Comparison of ENCODE assay signal across 8 cellular contexts in genomic region chr22:46054091-46054877, GRCh38.
DNase-seq lines count a peak whose midpoint lies in the region; ATAC-seq and TF ChIP-seq lines count a peak whose summit lies in the region.

No MANE protein-coding gene starts in this region.

- no peak for TF ChIP-seq CTCF in AG04450 (IDR thresholded peaks at IDR 0.05; ENCODE audit: low read depth, low read length)

- no peaks in the 10 kb centered on the region for H3K9me3 ChIP-seq in AG04450 (ENCODE audit: control insufficient read depth, insufficient read depth, low read length)

- POLR2A ChIA-PET in AG04450 (lab: Yijun Ruan, JAX) = interaction anchor here (0.6 to 2.1 kb wide), 3 partner anchors 15 to 191 kb away, joined by 3 to 6 read pairs (median 4); no protein-coding TSS in a partner anchor

- DNase-seq in AG04450 (ENCODE audit: low read depth, low spot score) (no peak), SHP77 treated with DMSO at 0.1 percent for 48 hours (lab: John Stamatoyannopoulos, UW) (peak; percentile 25), caudate nucleus (lab: John Stamatoyannopoulos, UW) (peak in 39 of 61 donors; percentile 66 to 94 (median 84)), kidney tubule cell (ENCODE audit: low spot score) (peak; percentile 82), NCI-H510A treated with DMSO at 0.1 percent for 48 hours (lab: John Stamatoyannopoulos, UW) (no peak)
- peak; percentile 29 for DNase-seq in stimulated activated CD4-positive, alpha-beta T cell treated with anti-CD3 and anti-CD28 coated beads, Interleukin-4, amount 100 ng/mL, for 1 hour

- peak; percentile 36 for TF ChIP-seq POLR2A in GM15510 (IDR thresholded peaks at IDR 0.05; ENCODE audit: borderline replicate concordance, extremely low read depth, insufficient read length)

- H3K4me3 ChIP-seq in AG04450 (ENCODE audit: low read depth, low read length) = peak overlapping the region; percentile 64

- CTCF ChIA-PET in AG04450 (lab: Charles Lee) = interaction anchor here (0.8 kb wide), 1 partner anchor 48 kb away, joined by 3 read pairs; no protein-coding TSS in a partner anchor

- no peaks in the 10 kb centered on the region for H3K27me3 ChIP-seq in AG04450 (ENCODE audit: control insufficient read depth, insufficient read depth, low read length)

- H3K27ac ChIP-seq in AG04450 (ENCODE audit: low read depth, low read length) (peak overlapping the region; percentile 47), caudate nucleus (ENCODE audit: low read depth, low read length) (peak overlapping the region; percentile 99)

- ATAC-seq in GM21360 (IDR thresholded peaks at IDR 0.05; ENCODE audit: unreplicated experiment) = no peak

Comparison
In these comparisons a context has a peak if more than half of its experiments do, and no peak if none do; other contexts are left out.
1. DNase-seq: peak in SHP77 treated with DMSO at 0.1 percent for 48 hours (single experiment), caudate nucleus (39 of 61), kidney tubule cell (single experiment) and stimulated activated CD4-positive, alpha-beta T cell treated with anti-CD3 and anti-CD28 coated beads, Interleukin-4, amount 100 ng/mL, for 1 hour (single experiment); none in AG04450 (single experiment) and NCI-H510A treated with DMSO at 0.1 percent for 48 hours (single experiment).